In genomic region chr22:30695871-30696655, GRCh38 we compare ENCODE assay signal across 7 cellular contexts. TPM values are rescaled to one million over a fixed set of nuclear protein-coding genes. Genes with fewer than 3 reads are reported as not detected.
DNase-seq lines count a peak whose midpoint lies in the region; ATAC-seq and TF ChIP-seq lines count a peak whose summit lies in the region.

No MANE protein-coding gene starts in this region.

- peak overlapping the region; percentile 69 for H3K4me3 ChIP-seq in MG63
- H3K4me3 ChIP-seq in dorsolateral prefrontal cortex, result peak overlapping the region; percentile 53 to 95 (median 83)
- H3K4me3 ChIP-seq in trophoblast cell (ENCODE audit: low read depth, low read length), result no peak overlapping the region

- peaks cover 13% of the 10 kb centered on the region for H3K36me3 ChIP-seq in MG63
- H3K36me3 ChIP-seq in trophoblast cell (ENCODE audit: control insufficient read depth in 1 of 2, insufficient read depth in 2 of 2, low read length in 2 of 2), result no peaks in the 10 kb centered on the region

- H3K4ac ChIP-seq in trophoblast cell (ENCODE audit: low read depth, low read length), result no peak overlapping the region

- no peak overlapping the region for H2AFZ ChIP-seq in trophoblast cell (ENCODE audit: insufficient read depth, low read length, poor library complexity)

- in situ Hi-C loops in GM13977 (cut with MboI; ENCODE audit: low pct_unique_long_range_greater_than_20kb, low sequenced_read_pairs, unreplicated experiment), result no loop called here

- intact Hi-C loops in dorsolateral prefrontal cortex (cut with DNase I), result loop anchor here (2.0 to 10.0 kb wide), 4 partner anchors 29 to 61 kb away; partner anchors contain the start of genes SLC35E4 (in 2 of the 2) and DUSP18 (in 1 of the 2)

- no peaks in the 10 kb centered on the region for H3K79me2 ChIP-seq in trophoblast cell (ENCODE audit: control insufficient read depth, insufficient read depth, low read length, poor library complexity)

- H4K8ac ChIP-seq in trophoblast cell (ENCODE audit: low read depth, low read length), result no peak overlapping the region

- no peak overlapping the region for H3K18ac ChIP-seq in trophoblast cell (ENCODE audit: low read length)

- no peaks in the 10 kb centered on the region for H3K9me3 ChIP-seq in MG63
- H3K9me3 ChIP-seq in trophoblast cell (ENCODE audit: insufficient read depth, low read depth, low read length), result peaks cover 4% of the 10 kb centered on the region

- H3K27me3 ChIP-seq in MG63 (no peaks in the 10 kb centered on the region), dorsolateral prefrontal cortex (no peaks in the 10 kb centered on the region), trophoblast cell (ENCODE audit: insufficient read depth, low read length) (peaks cover 16% of the 10 kb centered on the region)

- peaks cover 0 to 5% of the 10 kb centered on the region in 2 experiments for H3K4me1 ChIP-seq in trophoblast cell (ENCODE audit: control insufficient read depth in 1 of 2, insufficient read depth in 2 of 2, low read length in 2 of 2)

- no peak overlapping the region for H4K91ac ChIP-seq in trophoblast cell (ENCODE audit: low read depth, low read length)

- no peak overlapping the region for H4K12ac ChIP-seq in trophoblast cell (ENCODE audit: low read depth, low read length)

- no peak overlapping the region for H3K14ac ChIP-seq in trophoblast cell (ENCODE audit: low read length)

- no peak overlapping the region for H2BK5ac ChIP-seq in trophoblast cell (ENCODE audit: low read depth, low read length, poor library complexity)

- no peak overlapping the region for H2AK5ac ChIP-seq in trophoblast cell (ENCODE audit: low read length)

- H2BK120ac ChIP-seq in trophoblast cell (ENCODE audit: insufficient read depth, low read length, poor library complexity), result no peak overlapping the region

- H3K23ac ChIP-seq in trophoblast cell (ENCODE audit: low read length), result peak overlapping the region; percentile 23

- H3K9ac ChIP-seq in trophoblast cell (ENCODE audit: low read length), result no peak overlapping the region

- H2BK12ac ChIP-seq in trophoblast cell (ENCODE audit: low read length), result no peak overlapping the region

- WGBS in trophoblast cell (ENCODE audit: extremely low coverage, insufficient coverage, insufficient read length), result no CpG with 5 or more reads among the region's 7 CpGs

- H3K27ac ChIP-seq in dorsolateral prefrontal cortex (peak overlapping the region in 58 of 59 donors; percentile 39 to 97 (median 91)), trophoblast cell (ENCODE audit: low read depth, low read length) (no peak overlapping the region)

- TF ChIP-seq CTCF in GM13977 (IDR thresholded peaks at IDR 0.05; ENCODE audit: extremely low read depth, insufficient read depth, missing control alignments) (no peak), dorsolateral prefrontal cortex (IDR thresholded peaks at IDR 0.05 in 54 of 56, conservative IDR thresholded peaks at IDR 0.05 in 2 of 56; ENCODE audit: low read depth in 1 of 56, partially characterized antibody in 56 of 56) (no peak)

- no peak for ATAC-seq in HG03095 (IDR thresholded peaks at IDR 0.05; ENCODE audit: unreplicated experiment)

- no peak overlapping the region for H3K4me2 ChIP-seq in trophoblast cell (ENCODE audit: low read length)

- DNase-seq in GM13977 (ENCODE audit: low spot score) (peak; percentile 32), MG63 (no peak), dorsolateral prefrontal cortex (peak in 2 of 10 donors; percentile 11 to 37), trophoblast cell (no peak)
- no peak for DNase-seq in stimulated activated CD4-positive, alpha-beta T cell treated with anti-CD3 and anti-CD28 coated beads, Interleukin-15, amount 100 ng/mL, for 24 hours
- DNase-seq in stimulated activated naive CD4-positive, alpha-beta T cell treated with Interleukin-2 at 50 U/mL for 16 hours (lab: John Stamatoyannopoulos, UW), result no peak

- peaks cover 4% of the 10 kb centered on the region for H3K79me1 ChIP-seq in trophoblast cell (ENCODE audit: low read length)

RNA-seq across cellular contexts. Expression of gene OSBP2, which starts 1.4 kb away (rescaled TPM):
- total RNA-seq in MG63 (2014; rRNA removed; shearing (Covaris generic); ENCODE audit: low replicate concordance), result 2.4 and 9.3 TPM in 2 replicates
- total RNA-seq in dorsolateral prefrontal cortex, result 10 to 100 TPM; 27.3 to 54.6 (median 40.0) TPM
- polyA plus RNA-seq in trophoblast cell (2013), result 0.17 and 0.21 TPM in 2 replicates

RNA-seq across cellular contexts. Expression of gene DUSP18, which starts 28.4 kb away (rescaled TPM):
- 1.2 and 2.7 TPM in 2 replicates for total RNA-seq in MG63 (2014; rRNA removed; shearing (Covaris generic); ENCODE audit: low replicate concordance)
- total RNA-seq in dorsolateral prefrontal cortex, result 10 to 100 TPM in 91 of 120 experiments, 1 to 10 TPM in 29; 6.2 to 23.2 (median 12.1) TPM
- 4.8 and 5.0 TPM in 2 replicates for polyA plus RNA-seq in trophoblast cell (2013)
